17 cellular contexts compared by ENCODE assay signal in genomic region chr5:157279605-157280239, GRCh38. TPM values are rescaled to one million over a fixed set of nuclear protein-coding genes. Genes with fewer than 3 reads are reported as not detected.
DNase-seq lines count a peak whose midpoint lies in the region; ATAC-seq and TF ChIP-seq lines count a peak whose summit lies in the region.
"Had no signal": no experiment of that assay in that cellular context is flagged by ENCODE, and none has a peak within 500 bp of the region (broad histone marks: within the 10 kb centered on the region; RNA-seq: fewer than 3 reads in every experiment).

No MANE protein-coding gene starts in this region.

- no peaks in the 10 kb centered on the region for H3K9me3 ChIP-seq in heart right ventricle
- no peaks in the 10 kb centered on the region for H3K9me3 ChIP-seq in MG63
- H3K9me3 ChIP-seq: colonic mucosa had no signal

- peaks cover 0 to 45% (median 9%) of the 10 kb centered on the region in 9 donors for H3K4me1 ChIP-seq in heart right ventricle
- H3K4me1 ChIP-seq: colonic mucosa had no signal

- peak overlapping the region in 6 of 10 donors; percentile 9 to 39 (median 28) for H3K27ac ChIP-seq in heart right ventricle
- peak overlapping the region; percentile 24 for H3K27ac ChIP-seq in cingulate gyrus (ENCODE audit: low read depth, low read length)
- H3K27ac ChIP-seq: colonic mucosa, epithelial cell of prostate, WERI-Rb-1 had no signal

- DNase-seq in heart right ventricle = no peak
- no peak for DNase-seq in left ventricle myocardium superior
- DNase-seq in sciatic nerve (ENCODE audit: low spot score) = no peak
- DNase-seq in MG63 = no peak
- DNase-seq: aorta; colonic mucosa; DMS 273 treated with DMSO at 0.1 percent for 48 hours; mammary epithelial cell; NCI-H1436 treated with DMSO at 0.1 percent for 48 hours; NCI-H446; stimulated activated CD4-positive, alpha-beta T cell treated with anti-CD3 and anti-CD28 coated beads, Interleukin-2, amount 100 ng/mL, for 24 hours; WERI-Rb-1 had no signal

- H3K4me3 ChIP-seq in heart right ventricle (no peak overlapping the region), MG63 (no peak overlapping the region)
- H3K4me3 ChIP-seq: colonic mucosa had no signal

- TF ChIP-seq CTCF in heart right ventricle (IDR thresholded peaks at IDR 0.05) = no peak

- H3K36me3 ChIP-seq in heart right ventricle = no peaks in the 10 kb centered on the region
- H3K36me3 ChIP-seq in MG63 = no peaks in the 10 kb centered on the region
- H3K36me3 ChIP-seq: colonic mucosa, WERI-Rb-1 had no signal

- TF ChIP-seq EP300 in Ishikawa (IDR thresholded peaks at IDR 0.05; ENCODE audit: borderline replicate concordance) = no peak

- no peak for ATAC-seq in heart right ventricle
- ATAC-seq in left ventricle myocardium superior = no peak
- ATAC-seq in sciatic nerve = peak; percentile 51
- ATAC-seq in GM21360 (IDR thresholded peaks at IDR 0.05; ENCODE audit: unreplicated experiment) = no peak
- no peak for ATAC-seq in GM21717 (IDR thresholded peaks at IDR 0.05; ENCODE audit: unreplicated experiment)

- intact Hi-C loops in heart right ventricle (cut with DNase I) (no loop called here), left ventricle myocardium superior (cut with micrococcal nuclease) (no loop called here), sciatic nerve (cut with DNase I) (no loop called here)

- H3K27me3 ChIP-seq in heart right ventricle (no peaks in the 10 kb centered on the region), MG63 (no peaks in the 10 kb centered on the region)
- H3K27me3 ChIP-seq: colonic mucosa had no signal

- 68 to 69% methylated on average over 7 of the region's 7 CpGs for WGBS in heart right ventricle, 2 donors

- TF ChIP-seq RAD21 in Ishikawa (IDR thresholded peaks at IDR 0.05; ENCODE audit: low read depth) = no peak

TF ChIP-seq in Ishikawa, 13 proteins besides CTCF, POLR2A, EP300 and RAD21:
- TF ChIP-seq NFIC (IDR thresholded peaks at IDR 0.05) (no peak), CEBPB (IDR thresholded peaks at IDR 0.05) (peak; percentile 78)

RNA-seq across cellular contexts. Expression of gene CYFIP2, which starts 13.8 kb away (rescaled TPM):
- total RNA-seq in heart right ventricle (10 to 100 TPM; 20.3 to 50.8 (median 34.4) TPM), left ventricle myocardium superior (33.3 TPM), sciatic nerve (23.6 TPM)
- 10 to 100 TPM; 23.5 to 28.5 TPM for polyA plus RNA-seq in heart right ventricle
- 4.4 and 5.0 TPM in 2 replicates for total RNA-seq in MG63 (2014; rRNA removed; shearing (Covaris generic); ENCODE audit: low replicate concordance)
